Comparison of ENCODE assay signal across 9 cellular contexts in the genomic region with DNA sequence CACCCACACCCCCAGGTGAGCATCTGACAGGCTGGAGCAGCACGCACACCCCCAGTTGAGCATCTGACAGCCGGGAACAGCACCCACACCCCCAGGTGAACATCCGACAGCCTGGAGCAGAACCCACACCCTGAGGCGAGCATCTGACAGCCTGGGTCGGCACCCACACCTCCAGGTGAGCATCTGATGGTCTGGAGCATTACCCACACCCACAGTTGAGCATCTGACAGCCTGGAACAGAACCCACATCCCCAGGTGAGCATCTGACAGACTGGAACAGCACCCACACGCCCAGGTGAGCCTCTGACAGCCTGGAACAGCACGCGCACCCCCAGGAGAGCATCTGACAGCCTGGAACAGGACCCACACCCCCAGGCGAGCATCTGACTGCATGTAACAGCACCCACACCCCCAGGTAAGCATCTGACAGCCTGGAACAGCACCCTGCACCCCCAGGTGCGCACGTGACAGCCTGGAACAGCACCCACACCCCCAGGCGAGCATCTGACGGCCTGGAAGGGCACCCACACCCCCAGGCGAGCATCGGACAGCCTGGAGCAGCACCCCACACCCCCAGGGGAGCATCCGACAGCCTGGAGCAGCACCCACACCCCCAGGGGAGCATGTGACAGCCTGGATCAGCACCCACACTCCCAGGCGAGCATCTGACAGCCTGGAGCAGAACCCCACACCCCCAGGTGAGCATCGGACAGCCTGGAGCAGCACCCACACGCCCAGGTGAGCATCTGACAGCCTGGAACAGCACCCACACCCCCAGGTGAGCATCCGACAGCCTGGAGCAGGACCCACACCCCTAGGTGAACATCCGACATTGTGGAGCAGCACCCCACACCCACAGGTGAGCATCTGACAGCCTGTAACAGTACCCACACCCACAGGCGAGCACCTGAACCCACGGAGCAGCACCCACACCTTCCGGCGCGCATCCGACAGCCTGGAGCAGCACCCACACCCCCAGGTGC. TPM values are rescaled to one million over a fixed set of nuclear protein-coding genes. Genes with fewer than 3 reads are reported as not detected.
A peak's percentile ranks its signal among the peaks of the same experiment; 100 is the strongest.
DNase-seq lines count a peak whose midpoint lies in the region; ATAC-seq and TF ChIP-seq lines count a peak whose summit lies in the region.
"Not testable (repeated sequence)": the region's sequence is repeated elsewhere in the genome, so short reads cannot be mapped to it uniquely, and the experiment has no call there.
"Had no signal": no experiment of that assay in that cellular context is flagged by ENCODE, and none has a peak within 500 bp of the region (broad histone marks: within the 10 kb centered on the region; RNA-seq: fewer than 3 reads in every experiment).

No MANE protein-coding gene starts in this region.

- H3K27me3 Mint-ChIP-seq in T-helper 17 cell = peaks cover 33% of the 10 kb centered on the region
- peaks cover 17% of the 10 kb centered on the region for H3K27me3 Mint-ChIP-seq in activated T-cell treated with anti-CD3 and anti-CD28 coated beads, Interleukin-2, amount 50 U/mL, for 4 hours (ENCODE audit: low read depth)

- H3K4me1 Mint-ChIP-seq in T-helper 17 cell; activated T-cell treated with anti-CD3 and anti-CD28 coated beads, Interleukin-2, amount 50 U/mL, for 4 hours (ENCODE audit: low read depth): not testable (repeated sequence)

- TF ChIP-seq CTCF in coronary artery (IDR thresholded peaks at IDR 0.05); lung (IDR thresholded peaks at IDR 0.05; ENCODE audit: control extremely low read depth, extremely low read depth); upper lobe of right lung (IDR thresholded peaks at IDR 0.05): not testable (repeated sequence)

- H3K4me3 Mint-ChIP-seq in T-helper 17 cell; activated T-cell treated with anti-CD3 and anti-CD28 coated beads, Interleukin-2, amount 50 U/mL, for 4 hours: not testable (repeated sequence)

- not testable (repeated sequence) for H3K9me3 ChIP-seq in T-helper 17 cell (ENCODE audit: control insufficient read depth, low read length, poor library complexity, severe bottlenecking); lung (ENCODE audit: control insufficient read depth in 2 of 2, insufficient read depth in 1 of 2, low read length in 1 of 2); upper lobe of right lung

- 52 to 55% methylated on average over 24 to 26 of the region's 27 CpGs for WGBS in lung, 2 donors

- DNase-seq in EL (peak; percentile 0), T-helper 17 cell (peak in 2 of 3 donors; percentile 16 to 19), coronary artery (ENCODE audit: low spot score) (peak; percentile 74), left ventricle myocardium superior (peak; percentile 42), lung (ENCODE audit: low spot score) (peak; percentile 35), retina (peak; percentile 0), upper lobe of right lung (peak; percentile 79)
- DNase-seq in activated T-cell treated with anti-CD3 and anti-CD28 coated beads, Interleukin-2, amount 50 U/mL, for 4 hours = peak; percentile 24

- H3K27ac ChIP-seq in coronary artery; lung (ENCODE audit: low read depth in 1 of 2, low read length in 1 of 2); upper lobe of right lung: not testable (repeated sequence)

- not testable (repeated sequence) for H3K27ac Mint-ChIP-seq in T-helper 17 cell

- not testable (repeated sequence) for H3K4me3 ChIP-seq in coronary artery, lung, upper lobe of right lung

- intact Hi-C loops in left ventricle myocardium superior (cut with micrococcal nuclease); upper lobe of right lung (cut with DNase I): not testable (repeated sequence)

- not testable (repeated sequence) for H3K36me3 ChIP-seq in lung (ENCODE audit: control insufficient read depth in 2 of 2, insufficient read depth in 2 of 2, low read length in 2 of 2); upper lobe of right lung

- ATAC-seq in T-helper 17 cell; activated T-cell treated with anti-CD3 and anti-CD28 coated beads, Interleukin-2, amount 50 U/mL, for 4 hours; left ventricle myocardium superior; lung (ENCODE audit: insufficient read depth, low FRiP score); upper lobe of right lung: not testable (repeated sequence)

- H3K27me3 ChIP-seq in lung (ENCODE audit: control insufficient read depth, insufficient read depth); upper lobe of right lung: not testable (repeated sequence)

- H3K9me3 Mint-ChIP-seq in activated T-cell treated with anti-CD3 and anti-CD28 coated beads, Interleukin-2, amount 50 U/mL, for 4 hours = not testable (repeated sequence)

- H3K4me1 ChIP-seq in lung (ENCODE audit: control insufficient read depth in 2 of 2, insufficient read depth in 2 of 2, low read length in 2 of 2); upper lobe of right lung: not testable (repeated sequence)

- not testable (repeated sequence) for H3K36me3 Mint-ChIP-seq in T-helper 17 cell (ENCODE audit: low read depth); activated T-cell treated with anti-CD3 and anti-CD28 coated beads, Interleukin-2, amount 50 U/mL, for 4 hours (ENCODE audit: insufficient read depth)

RNA-seq across cellular contexts. Expression of a gene that starts 55.1 kb away (rescaled TPM):
- 1 to 10 TPM in 1 of 2 donors, under 1 TPM in 1; 0.94 to 3.8 TPM for total RNA-seq in T-helper 17 cell
- total RNA-seq in activated T-cell treated with anti-CD3 and anti-CD28 coated beads, Interleukin-2, amount 50 U/mL, for 4 hours = under 1 TPM in 2 of 3 donors, not detected in 1; 0.61 to 0.68 TPM
- not detected for total RNA-seq in left ventricle myocardium superior
- total RNA-seq in lung = 1 to 10 TPM; 4.0 to 5.9 TPM
- polyA plus RNA-seq in lung = 1 to 10 TPM; 6.2 to 8.4 TPM
- 3.2 TPM for total RNA-seq in upper lobe of right lung
- total RNA-seq: MCF 10A had no signal

Comparison
In these comparisons a context has a peak if more than half of its experiments do, and no peak if none do; other contexts are left out.
1. DNase-seq: peak in every context shown above with its lines; median percentile 79 in upper lobe of right lung; 74 in coronary artery; 42 in left ventricle myocardium superior; 35 in lung; 24 in activated T-cell treated with anti-CD3 and anti-CD28 coated beads, Interleukin-2, amount 50 U/mL, for 4 hours; 18 in T-helper 17 cell; 0 in EL; 0 in retina.